In the genomic region with DNA sequence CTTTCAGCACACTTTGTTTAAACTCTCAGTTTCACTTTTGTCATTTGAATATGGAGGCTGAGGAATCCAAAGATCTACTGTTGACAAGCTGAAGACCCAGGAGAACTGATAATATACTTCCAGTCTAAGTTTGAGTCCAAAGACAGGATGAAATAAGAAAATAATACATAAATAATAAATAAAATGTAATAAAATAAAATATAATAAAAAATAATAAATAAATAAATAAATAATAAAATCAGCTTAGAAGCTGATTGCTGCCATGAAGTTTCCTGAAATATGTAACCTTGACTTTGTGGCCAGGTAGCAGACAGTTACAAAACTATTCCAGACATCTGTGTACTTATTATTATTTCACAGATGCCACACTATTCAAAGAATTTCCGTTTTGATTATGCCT, we compare ENCODE assay signal across 9 cellular contexts. TPM values are rescaled to one million over a fixed set of nuclear protein-coding genes. Genes with fewer than 3 reads are reported as not detected.
"Had no signal": no experiment of that assay in that cellular context is flagged by ENCODE, and none has a peak within 500 bp of the region (broad histone marks: within the 10 kb centered on the region; RNA-seq: fewer than 3 reads in every experiment).

No MANE protein-coding gene starts in this region.

- H3K4me3 Mint-ChIP-seq: GM23338, H9, HFFc6 had no signal

- DNase-seq: GM23248, GOT3, H7, H9, HCEC 1CT, HFFc6 had no signal

- ATAC-seq: GM23338, HCT116 had no signal

- H3K4me1 Mint-ChIP-seq: GM23338, H9 had no signal

- H3K27ac Mint-ChIP-seq: GM23338, H9, HFFc6 had no signal

- H3K9me3 Mint-ChIP-seq: GM23338, H9 had no signal

RNA-seq across cellular contexts. Expression of a gene that starts 55.0 kb away (rescaled TPM):
- total RNA-seq: GM23248, H4, H7, HFFc6 had no signal
